14 cellular contexts compared by ENCODE assay signal in genomic region chr17:73613947-73614655, GRCh38. TPM values are rescaled to one million over a fixed set of nuclear protein-coding genes. Genes with fewer than 3 reads are reported as not detected.
DNase-seq lines count a peak whose midpoint lies in the region; ATAC-seq and TF ChIP-seq lines count a peak whose summit lies in the region.
"Had no signal": no experiment of that assay in that cellular context is flagged by ENCODE, and none has a peak within 500 bp of the region (broad histone marks: within the 10 kb centered on the region; RNA-seq: fewer than 3 reads in every experiment).

No MANE protein-coding gene starts in this region.

- H4K20me1 ChIP-seq in H9 (ENCODE audit: control insufficient read depth, insufficient read depth, insufficient read length) (peaks cover 2% of the 10 kb centered on the region), SK-N-SH (ENCODE audit: insufficient read depth) (no peaks in the 10 kb centered on the region)

- TF ChIP-seq CTCF in H9 (conservative IDR thresholded peaks at IDR 0.05), result no peak
- TF ChIP-seq CTCF in SK-N-SH (IDR thresholded peaks at IDR 0.05), result no peak
- no peak for TF ChIP-seq CTCF in glutamatergic neuron (IDR thresholded peaks at IDR 0.05; ENCODE audit: partially characterized antibody, unreplicated experiment)
- no peak for TF ChIP-seq CTCF in osteocyte (IDR thresholded peaks at IDR 0.05)

- no peak overlapping the region for H4K91ac ChIP-seq in H9 (ENCODE audit: insufficient read length, low read depth, low read length)

- H3K18ac ChIP-seq in H9 (ENCODE audit: insufficient read length, low read depth, low read length), result peak overlapping the region; percentile 32

- no peak overlapping the region for H2AFZ ChIP-seq in H9 (ENCODE audit: low read length)
- no peak overlapping the region for H2AFZ ChIP-seq in SK-N-SH (ENCODE audit: low read depth)

- H3K9ac ChIP-seq in H9 (ENCODE audit: extremely low read depth, insufficient read length, low read length) (no peak overlapping the region), SK-N-SH (no peak overlapping the region)

- no peaks in the 10 kb centered on the region for H3K36me3 ChIP-seq in SK-N-SH (replicated peaks in 1 of 2; ENCODE audit: control insufficient read depth in 1 of 2, insufficient read depth in 2 of 2, low read length in 1 of 2)
- no peaks in the 10 kb centered on the region for H3K36me3 ChIP-seq in CD4-positive, alpha-beta memory T cell (ENCODE audit: insufficient read depth, low read length)
- H3K36me3 ChIP-seq: esophagus muscularis mucosa had no signal

- H2BK15ac ChIP-seq in H9 (ENCODE audit: low read depth, low read length), result no peak overlapping the region

- H3K27me3 Mint-ChIP-seq in H9 (ENCODE audit: low read depth) (peaks cover 2% of the 10 kb centered on the region; the same call in 1 of the 2 replicates), glutamatergic neuron (ENCODE audit: unreplicated experiment) (peaks cover 6% of the 10 kb centered on the region), osteocyte (ENCODE audit: unreplicated experiment) (peaks cover under 1% of the 10 kb centered on the region)
- H3K27me3 Mint-ChIP-seq in CD4-positive, alpha-beta memory T cell, result peaks cover 0 to 6% of the 10 kb centered on the region in 2 donors
- H3K27me3 Mint-ChIP-seq: activated naive CD4-positive, alpha-beta T cell treated with anti-CD3 and anti-CD28 coated beads, Interleukin-2, amount 50 U/mL, for 24 hours had no signal

- no peak overlapping the region for H2BK12ac ChIP-seq in H9 (ENCODE audit: insufficient read length, low read depth, low read length)

- no peak overlapping the region for H2BK20ac ChIP-seq in H9 (ENCODE audit: low read depth, low read length, poor library complexity, severe bottlenecking)

- H3K4me2 ChIP-seq in H9 (ENCODE audit: insufficient read depth, insufficient read length, low read length) (peak overlapping the region; percentile 63), SK-N-SH (no peak overlapping the region)

- H3K4me1 Mint-ChIP-seq in H9, result peaks cover 62 to 73% of the 10 kb centered on the region in 2 experiments
- peaks cover 40% of the 10 kb centered on the region for H3K4me1 Mint-ChIP-seq in glutamatergic neuron (ENCODE audit: low read depth, unreplicated experiment)
- H3K4me1 Mint-ChIP-seq in osteocyte (ENCODE audit: unreplicated experiment), result peaks cover 24% of the 10 kb centered on the region
- no peaks in the 10 kb centered on the region for H3K4me1 Mint-ChIP-seq in CD4-positive, alpha-beta memory T cell
- H3K4me1 Mint-ChIP-seq: activated CD8-positive, alpha-beta memory T cell treated with anti-CD3 and anti-CD28 coated beads, Interleukin-2, amount 10 ng/mL, durations not matched to agents 7 days and 5 days had no signal

- H3T11ph ChIP-seq in H9 (ENCODE audit: low read length), result no peak overlapping the region

- H4K5ac ChIP-seq in H9 (ENCODE audit: insufficient read length, low read depth, low read length), result no peak overlapping the region

- H3K9me2 ChIP-seq in SK-N-SH, result no peaks in the 10 kb centered on the region

- H2BK120ac ChIP-seq in H9 (ENCODE audit: low read depth, low read length, poor library complexity, severe bottlenecking), result no peak overlapping the region

- no peak overlapping the region for H2BK5ac ChIP-seq in H9 (ENCODE audit: insufficient read length, low read length)

- H3F3A ChIP-seq in SK-N-SH (replicated peaks; ENCODE audit: insufficient read depth), result no peaks in the 10 kb centered on the region

- no peak for ATAC-seq in GM18505 (IDR thresholded peaks at IDR 0.05; ENCODE audit: unreplicated experiment)
- no peak for ATAC-seq in HG03097 (IDR thresholded peaks at IDR 0.05; ENCODE audit: low FRiP score, unreplicated experiment)
- ATAC-seq: activated CD8-positive, alpha-beta memory T cell treated with anti-CD3 and anti-CD28 coated beads, Interleukin-2, amount 10 ng/mL, durations not matched to agents 7 days and 5 days; GM12878; stimulated activated naive CD8-positive, alpha-beta T cell treated with anti-CD3 and anti-CD28 coated beads, Interleukin-15, Interleukin-2, amounts not matched to agents 100 U/mL and 50 U/mL, for 24 hours had no signal

- DNase-seq in H9 (peak; percentile 80), SK-N-SH (peak; percentile 89), glutamatergic neuron (peak; percentile 51), osteocyte (ENCODE audit: extremely low spot score, unreplicated experiment) (no peak)
- DNase-seq in CD4-positive, alpha-beta memory T cell, result no peak
- DNase-seq in stimulated activated CD4-positive, alpha-beta T cell treated with anti-CD3 and anti-CD28 coated beads, Interleukin-4, amount 100 ng/mL, for 1 hour, result no peak
- DNase-seq: activated CD8-positive, alpha-beta memory T cell treated with anti-CD3 and anti-CD28 coated beads, Interleukin-2, amount 10 ng/mL, durations not matched to agents 7 days and 5 days; NCI-H1694; stimulated activated naive CD8-positive, alpha-beta T cell treated with anti-CD3 and anti-CD28 coated beads, Interleukin-15, Interleukin-2, amounts not matched to agents 100 U/mL and 50 U/mL, for 24 hours had no signal

- no peaks in the 10 kb centered on the region for H3K9me3 ChIP-seq in H9 (ENCODE audit: control insufficient read depth, low read depth, low read length)
- no peaks in the 10 kb centered on the region for H3K9me3 ChIP-seq in SK-N-SH
- H3K9me3 ChIP-seq in CD4-positive, alpha-beta memory T cell (ENCODE audit: control insufficient read depth in 1 of 2, low read length in 2 of 2), result no peaks in the 10 kb centered on the region

- H3K4me3 Mint-ChIP-seq in H9 (peak overlapping the region; percentile 33 to 66; a peak in 3 of 5 replicates), glutamatergic neuron (ENCODE audit: unreplicated experiment) (no peak overlapping the region), osteocyte (ENCODE audit: unreplicated experiment) (no peak overlapping the region)
- H3K4me3 Mint-ChIP-seq in CD4-positive, alpha-beta memory T cell, result no peak overlapping the region
- H3K4me3 Mint-ChIP-seq: activated CD8-positive, alpha-beta memory T cell treated with anti-CD3 and anti-CD28 coated beads, Interleukin-2, amount 10 ng/mL, durations not matched to agents 7 days and 5 days; activated naive CD4-positive, alpha-beta T cell treated with anti-CD3 and anti-CD28 coated beads, Interleukin-2, amount 50 U/mL, for 24 hours had no signal

- H3K79me2 ChIP-seq in H9 (ENCODE audit: insufficient read depth, low read length) (no peaks in the 10 kb centered on the region), SK-N-SH (ENCODE audit: insufficient read depth) (no peaks in the 10 kb centered on the region)

- no peaks in the 10 kb centered on the region for H3K79me1 ChIP-seq in H9 (ENCODE audit: insufficient read depth, low read depth, low read length, poor library complexity, severe bottlenecking)

- WGBS in H9 (ENCODE audit: extremely low coverage, insufficient read length, low lambda C conversion rate), result no CpG with 5 or more reads among the region's 12 CpGs
- 38% methylated on average over 12 of the region's 12 CpGs for WGBS in SK-N-SH (ENCODE audit: low lambda C conversion rate)

- H3K14ac ChIP-seq in H9 (ENCODE audit: insufficient read depth, low read length), result peak overlapping the region; percentile 74; the same call in 1 of the 2 replicates

- no peak overlapping the region for H3K23ac ChIP-seq in H9 (ENCODE audit: insufficient read length, low read depth, low read length)

- POLR2A ChIA-PET in SK-N-SH (lab: Yijun Ruan, JAX), result no interaction called here
- POLR2A ChIA-PET in CD4-positive, alpha-beta memory T cell (lab: Charles Lee; ENCODE audit: partially characterized antibody), result no interaction called here

- no peak for TF ChIP-seq RAD21 in SK-N-SH (IDR thresholded peaks at IDR 0.05; ENCODE audit: low read length)

- H3K27ac Mint-ChIP-seq in H9, result peak overlapping the region; percentile 89 to 95 (median 91)
- peak overlapping the region; percentile 86 for H3K27ac Mint-ChIP-seq in glutamatergic neuron (ENCODE audit: unreplicated experiment)
- peak overlapping the region; percentile 60 for H3K27ac Mint-ChIP-seq in osteocyte (ENCODE audit: unreplicated experiment)
- peak overlapping the region in 1 of 7 donors; percentile 60 for H3K27ac Mint-ChIP-seq in CD4-positive, alpha-beta memory T cell
- H3K27ac Mint-ChIP-seq: activated CD8-positive, alpha-beta memory T cell treated with anti-CD3 and anti-CD28 coated beads, Interleukin-2, amount 10 ng/mL, durations not matched to agents 7 days and 5 days; activated naive CD4-positive, alpha-beta T cell treated with anti-CD3 and anti-CD28 coated beads, Interleukin-2, amount 50 U/mL, for 24 hours had no signal

- no peaks in the 10 kb centered on the region for H3K27me3 ChIP-seq in H9 (ENCODE audit: insufficient read depth, low read length)
- no peaks in the 10 kb centered on the region for H3K27me3 ChIP-seq in SK-N-SH (ENCODE audit: insufficient read depth)
- H3K27me3 ChIP-seq in CD4-positive, alpha-beta memory T cell (ENCODE audit: insufficient read depth, low read length), result no peaks in the 10 kb centered on the region

- no peak overlapping the region for H4K8ac ChIP-seq in H9 (replicated peaks; ENCODE audit: insufficient read length, low read depth, low read length)

- no peak overlapping the region for H3K4me3 ChIP-seq in SK-N-SH (ENCODE audit: low read depth in 2 of 2, low read length in 1 of 2)
- H3K4me3 ChIP-seq in CD4-positive, alpha-beta memory T cell (ENCODE audit: low read length in 2 of 2), result no peak overlapping the region
- H3K4me3 ChIP-seq: esophagus muscularis mucosa, GM12878 had no signal

- H3K9me3 Mint-ChIP-seq in H9 (peaks cover 7 to 10% of the 10 kb centered on the region in 2 experiments), glutamatergic neuron (ENCODE audit: unreplicated experiment) (peaks cover 15% of the 10 kb centered on the region), osteocyte (ENCODE audit: unreplicated experiment) (peaks cover under 1% of the 10 kb centered on the region)
- H3K9me3 Mint-ChIP-seq in CD4-positive, alpha-beta memory T cell, result peaks cover under 1 to 9% (median 6%) of the 10 kb centered on the region in 8 donors
- H3K9me3 Mint-ChIP-seq: activated naive CD4-positive, alpha-beta T cell treated with anti-CD3 and anti-CD28 coated beads, Interleukin-2, amount 50 U/mL, for 24 hours had no signal

- H2AK5ac ChIP-seq in H9 (ENCODE audit: insufficient read length, low read length), result no peak overlapping the region

- H3K36me3 Mint-ChIP-seq in H9 (ENCODE audit: insufficient read depth in 1 of 3, low read depth in 3 of 3) (peaks cover 2 to 12% (median 6%) of the 10 kb centered on the region in 3 experiments; a peak in 6 of 7 replicates), glutamatergic neuron (ENCODE audit: unreplicated experiment) (peaks cover 7% of the 10 kb centered on the region), osteocyte (ENCODE audit: unreplicated experiment) (no peaks in the 10 kb centered on the region)
- no peaks in the 10 kb centered on the region for H3K36me3 Mint-ChIP-seq in CD4-positive, alpha-beta memory T cell

- H3K4me1 ChIP-seq in H9 (ENCODE audit: insufficient read depth, low read length) (peaks cover 12% of the 10 kb centered on the region), SK-N-SH (ENCODE audit: control insufficient read depth in 1 of 2, insufficient read depth in 2 of 2, low read depth in 1 of 2, low read length in 1 of 2) (peaks cover 0 to 12% of the 10 kb centered on the region in 2 experiments; a peak in 2 of 4 replicates)
- H3K4me1 ChIP-seq in CD4-positive, alpha-beta memory T cell (ENCODE audit: insufficient read depth, low read length), result no peaks in the 10 kb centered on the region
- H3K4me1 ChIP-seq: esophagus muscularis mucosa had no signal

- H3K56ac ChIP-seq in H9 (ENCODE audit: insufficient read length, low read depth, low read length), result no peak overlapping the region

- H3K23me2 ChIP-seq in H9 (ENCODE audit: insufficient read length, low read depth, low read length, poor library complexity, severe bottlenecking), result no peaks in the 10 kb centered on the region

- intact Hi-C loops in CD4-positive, alpha-beta memory T cell (cut with micrococcal nuclease), result no loop called here

- no peak for TF ChIP-seq POLR2A in GM18505 (IDR thresholded peaks at IDR 0.05; ENCODE audit: borderline replicate concordance, extremely low read depth, insufficient read depth, insufficient read length)

- H3K27ac ChIP-seq in H9 (ENCODE audit: insufficient read length, low read depth, low read length) (no peak overlapping the region), SK-N-SH (ENCODE audit: low read depth in 2 of 2, low read length in 1 of 2) (peak overlapping the region in 1 of 2 experiments; percentile 78; a peak in 2 of 4 replicates)
- no peak overlapping the region for H3K27ac ChIP-seq in CD4-positive, alpha-beta memory T cell (ENCODE audit: low read depth, low read length)
- H3K27ac ChIP-seq: esophagus muscularis mucosa had no signal

- peak in 1 of 2 experiments; percentile 18; a peak in 1 of 4 replicates for TF ChIP-seq EP300 in SK-N-SH (IDR thresholded peaks at IDR 0.05; ENCODE audit: borderline replicate concordance in 1 of 2, low read depth in 1 of 2, low read length in 1 of 2)

- no peak overlapping the region for H3K4ac ChIP-seq in H9 (ENCODE audit: low read depth, low read length)

- CTCF ChIA-PET in SK-N-SH (lab: Yijun Ruan, JAX), result interaction anchor here (0.7 to 2.3 kb wide), 11 partner anchors 8 to 280 kb away, joined by 3 to 8 read pairs (median 3); no protein-coding TSS in a partner anchor
- CTCF ChIA-PET in CD4-positive, alpha-beta memory T cell (lab: Charles Lee; ENCODE audit: partially characterized antibody), result no interaction called here

RNA-seq across cellular contexts. Expression of gene SDK2, which starts 30.1 kb away (rescaled TPM):
- 7.9 and 9.1 TPM in 2 replicates for total RNA-seq in H9 (2021)
- polyA plus RNA-seq in SK-N-SH (2012; rRNA removed), result 0.02 TPM in 2 replicates
- 0.01 and 0.04 TPM in 2 replicates for polyA plus RNA-seq in SK-N-SH (2012; cell fraction: cytosol; rRNA removed)
- polyA plus RNA-seq in SK-N-SH (2012; cell fraction: nucleus; rRNA removed), result 0.02 and 0.04 TPM in 2 replicates
- total RNA-seq in glutamatergic neuron (ENCODE audit: unreplicated experiment), result 12.3 TPM
- 16.5 and 19.4 TPM in 2 replicates for total RNA-seq in osteocyte
- 1 to 10 TPM; 2.2 to 2.9 TPM for total RNA-seq in CD4-positive, alpha-beta memory T cell
- under 1 TPM in 1 of 2 donors, not detected in 1; 0.49 TPM for polyA plus RNA-seq in CD4-positive, alpha-beta memory T cell

Comparison
In these comparisons a context has a peak if more than half of its experiments do, and no peak if none do; other contexts are left out.
1. DNase-seq: peak in H9 (single experiment), SK-N-SH (single experiment) and glutamatergic neuron (single experiment); none in osteocyte (single experiment), CD4-positive, alpha-beta memory T cell (0 of 5) and stimulated activated CD4-positive, alpha-beta T cell treated with anti-CD3 and anti-CD28 coated beads, Interleukin-4, amount 100 ng/mL, for 1 hour (single experiment).
2. H3K4me3 Mint-ChIP-seq: peak in H9 (2 of 2); none in glutamatergic neuron (single experiment), osteocyte (single experiment) and CD4-positive, alpha-beta memory T cell (0 of 8).